Comparison of ENCODE assay signal across 19 cellular contexts in genomic region chr12:40647651-40648050, GRCh38. TPM values are rescaled to one million over a fixed set of nuclear protein-coding genes. Genes with fewer than 3 reads are reported as not detected.
DNase-seq lines count a peak whose midpoint lies in the region; ATAC-seq, FAIRE-seq and TF ChIP-seq lines count a peak whose summit lies in the region.
"Had no signal": no experiment of that assay in that cellular context is flagged by ENCODE, and none has a peak within 500 bp of the region (broad histone marks: within the 10 kb centered on the region; RNA-seq: fewer than 3 reads in every experiment).

No MANE protein-coding gene starts in this region.

- FAIRE-seq in bronchial epithelial cell (lab: Jason Lieb, UNC), result no peak
- FAIRE-seq: GM12891 had no signal

- H3K27me3 ChIP-seq in GM23248 (replicated peaks; ENCODE audit: insufficient read depth) (no peaks in the 10 kb centered on the region), bronchial epithelial cell (ENCODE audit: control insufficient read depth, insufficient read depth, low read length) (no peaks in the 10 kb centered on the region), ovary (no peaks in the 10 kb centered on the region)

- H2AFZ ChIP-seq in GM23248, result no peak overlapping the region

- no peaks in the 10 kb centered on the region for H3K4me1 Mint-ChIP-seq in endothelial cell (ENCODE audit: unreplicated experiment)

- H3K27ac ChIP-seq in GM23248 (no peak overlapping the region), ovary (no peak overlapping the region)

- in situ Hi-C loops in GM23248 (cut with MboI), result no loop called here

- no peak for TF ChIP-seq POLR2A in ovary (IDR thresholded peaks at IDR 0.05)

- no peak overlapping the region for H3K9ac ChIP-seq in GM23248

- no peaks in the 10 kb centered on the region for H3K9me2 ChIP-seq in GM23248 (ENCODE audit: insufficient read depth)

- H3K4me3 Mint-ChIP-seq in endothelial cell (ENCODE audit: unreplicated experiment), result no peak overlapping the region

- intact Hi-C loops in ovary (cut with DNase I), result no loop called here

- H3K4me1 ChIP-seq in GM23248 (ENCODE audit: insufficient read depth) (no peaks in the 10 kb centered on the region), ovary (ENCODE audit: insufficient read depth) (peaks cover 2% of the 10 kb centered on the region)

- TF ChIP-seq EP300 in ovary (IDR thresholded peaks at IDR 0.05), result no peak

- H3K27ac Mint-ChIP-seq in endothelial cell (ENCODE audit: unreplicated experiment), result no peak overlapping the region

- TF ChIP-seq CTCF in bronchial epithelial cell (IDR thresholded peaks at IDR 0.05; ENCODE audit: insufficient read depth, low read length, severe bottlenecking) (no peak), endothelial cell (IDR thresholded peaks at IDR 0.05; ENCODE audit: unreplicated experiment) (no peak), ovary (IDR thresholded peaks at IDR 0.05) (no peak)

- ATAC-seq in HG03196 (IDR thresholded peaks at IDR 0.05; ENCODE audit: unreplicated experiment), result no peak
- ATAC-seq: Panc1, SK-N-SH treated with all-trans-retinoic acid at 6 μM for 48 hours had no signal

- no peaks in the 10 kb centered on the region for H3F3A ChIP-seq in GM23248 (ENCODE audit: insufficient read depth)

- H3K36me3 Mint-ChIP-seq in endothelial cell (ENCODE audit: low read depth, unreplicated experiment), result peaks cover 3% of the 10 kb centered on the region

- H3K9me3 ChIP-seq in GM23248 (ENCODE audit: low read depth), result no peaks in the 10 kb centered on the region
- H3K9me3 ChIP-seq in ovary, result peaks cover 0 to 3% of the 10 kb centered on the region in 2 donors

- WGBS in GM23248 (ENCODE audit: low coverage in 1 of 2, low lambda C conversion rate in 2 of 2, missing lambda C conversion rate in 2 of 2), 2 experiments, result 4 to 18% methylated on average over 2 of the region's 2 CpGs
- 75 to 90% (median 88%) methylated on average over 2 of the region's 2 CpGs for WGBS in ovary, 3 donors

- H3K36me3 ChIP-seq in GM23248 (ENCODE audit: low read depth), result no peaks in the 10 kb centered on the region
- H3K36me3 ChIP-seq in bronchial epithelial cell (ENCODE audit: control insufficient read depth, insufficient read depth, low read length), result no peaks in the 10 kb centered on the region
- no peaks in the 10 kb centered on the region for H3K36me3 ChIP-seq in ovary

- H4K20me1 ChIP-seq in GM23248 (ENCODE audit: insufficient read depth), result no peaks in the 10 kb centered on the region

- no peak overlapping the region for H3K4me2 ChIP-seq in GM23248 (ENCODE audit: unreplicated experiment)

- H3K79me2 ChIP-seq in GM23248 (ENCODE audit: insufficient read depth), result no peaks in the 10 kb centered on the region

- no peaks in the 10 kb centered on the region for H3K27me3 Mint-ChIP-seq in endothelial cell (ENCODE audit: unreplicated experiment)

- no peaks in the 10 kb centered on the region for H3K9me3 Mint-ChIP-seq in endothelial cell (ENCODE audit: unreplicated experiment)

- H3K4me3 ChIP-seq in GM23248, result no peak overlapping the region
- H3K4me3 ChIP-seq in bronchial epithelial cell (ENCODE audit: low read depth, low read length), result no peak overlapping the region
- H3K4me3 ChIP-seq in ovary, result no peak overlapping the region

- peak; percentile 56 for DNase-seq in GM23248
- DNase-seq in NCI-H82 treated with DMSO at 0.1 percent for 48 hours (lab: John Stamatoyannopoulos, UW; ENCODE audit: unreplicated experiment), result peak; percentile 13
- DNase-seq in bronchial epithelial cell (ENCODE audit: low read depth), result peak; percentile 89
- DNase-seq in kidney tubule cell (ENCODE audit: low spot score), result peak; percentile 36
- no peak for DNase-seq in endothelial cell (ENCODE audit: low spot score)
- no peak for DNase-seq in ovary
- no peak for DNase-seq in activated CD4-positive, alpha-beta T cell treated with anti-CD3 and anti-CD28 coated beads, Interleukin-2, amount 50 U/mL, for 1 hour
- DNase-seq: DMS 273 treated with DMSO at 0.1 percent for 48 hours, GF-D8, GOT3, NCI-H1436, NCI-H2081, NCI-H510A, SHP77 had no signal

RNA-seq across cellular contexts. Expression of gene CNTN1, which starts 44.6 kb away (rescaled TPM):
- 0.32 and 0.51 TPM in 2 replicates for total RNA-seq in GM23248 (2014; rRNA removed; shearing (Covaris generic))
- polyA plus RNA-seq in GM23248 (2016; fragmentation: Nextera tagmentation; extraction: Ambion mirVana) (0.36 and 0.38 TPM in 2 replicates), ovary (10 to 100 TPM; 21.8 to 26.7 TPM)
- total RNA-seq in bronchial epithelial cell (2.4 and 30.3 TPM in 2 replicates), endothelial cell (ENCODE audit: unreplicated experiment) (0.46 TPM), ovary (100 to 1,000 TPM in 1 of 7 donors, 10 to 100 TPM in 6; 23.7 to 123 (median 48.5) TPM)
- total RNA-seq: LHCN-M2 had no signal

Comparison
In these comparisons a context has a peak if more than half of its experiments do, and no peak if none do; other contexts are left out.
1. DNase-seq: peak in GM23248 (single experiment), NCI-H82 treated with DMSO at 0.1 percent for 48 hours (single experiment), bronchial epithelial cell (single experiment) and kidney tubule cell (single experiment); none in endothelial cell (single experiment), ovary (0 of 5) and activated CD4-positive, alpha-beta T cell treated with anti-CD3 and anti-CD28 coated beads, Interleukin-2, amount 50 U/mL, for 1 hour (single experiment).